ENCODE assay signal across 17 cellular contexts in the genomic region with DNA sequence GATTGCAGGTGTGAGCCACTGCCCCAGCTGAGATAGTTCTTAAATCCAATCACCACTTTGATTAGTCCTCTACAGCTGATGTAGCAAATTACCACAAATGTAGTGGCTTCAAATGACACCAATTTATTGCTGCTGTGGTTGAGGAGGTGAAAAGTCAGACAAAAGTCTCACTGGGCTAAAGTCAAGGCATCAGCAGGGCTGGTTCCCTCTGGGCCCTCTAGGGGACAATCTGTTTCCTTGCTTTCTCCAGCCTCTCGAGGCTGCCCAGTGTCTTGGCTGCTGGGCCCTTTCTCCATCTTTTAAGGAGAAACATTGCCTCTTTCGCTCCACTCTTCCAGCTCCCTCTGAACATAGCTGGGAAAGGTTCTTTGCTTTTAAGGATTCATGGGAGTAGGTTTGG. TPM values are rescaled to one million over a fixed set of nuclear protein-coding genes. Genes with fewer than 3 reads are reported as not detected.
DNase-seq lines count a peak whose midpoint lies in the region; ATAC-seq and TF ChIP-seq lines count a peak whose summit lies in the region.
"Had no signal": no experiment of that assay in that cellular context is flagged by ENCODE, and none has a peak within 500 bp of the region (broad histone marks: within the 10 kb centered on the region; RNA-seq: fewer than 3 reads in every experiment).

No MANE protein-coding gene starts in this region.

- TF ChIP-seq CTCF in HCT116 (IDR thresholded peaks at IDR 0.05 in 2 of 3, conservative IDR thresholded peaks at IDR 0.05 in 1 of 3; ENCODE audit: borderline replicate concordance in 1 of 3, insufficient read depth in 1 of 3, low read depth in 2 of 3, low read length in 2 of 3) (peak in 2 of 3 experiments; percentile 26 to 36; a peak in 2 of 6 replicates), chondrocyte (IDR thresholded peaks at IDR 0.05) (no peak)

- ATAC-seq in HCT116, result no peak
- ATAC-seq: Panc1 had no signal

- H3K27me3 ChIP-seq in HCT116 (ENCODE audit: insufficient read depth, low read length), result no peaks in the 10 kb centered on the region

- H3K79me2 ChIP-seq in HCT116 (ENCODE audit: insufficient read depth, low read length), result no peaks in the 10 kb centered on the region

- peak; percentile 28; the same call in 1 of the 2 replicates for TF ChIP-seq RAD21 in HCT116 (IDR thresholded peaks at IDR 0.05; ENCODE audit: low read depth)

- no peak overlapping the region for H3K4me3 Mint-ChIP-seq in chondrocyte (ENCODE audit: unreplicated experiment)
- H3K4me3 Mint-ChIP-seq: activated CD4-positive, alpha-beta memory T cell treated with anti-CD3 and anti-CD28 coated beads for 36 hours had no signal

- H3K27me3 Mint-ChIP-seq in chondrocyte (ENCODE audit: low read depth), result peaks cover 52% of the 10 kb centered on the region

- H3K9me3 Mint-ChIP-seq in chondrocyte (ENCODE audit: low read depth), result no peaks in the 10 kb centered on the region
- H3K9me3 Mint-ChIP-seq: activated CD4-positive, alpha-beta memory T cell treated with anti-CD3 and anti-CD28 coated beads for 36 hours had no signal

- H3K9me3 ChIP-seq in HCT116 (ENCODE audit: control insufficient read depth in 1 of 2, insufficient read depth in 1 of 2, low read depth in 1 of 2, low read length in 2 of 2), result no peaks in the 10 kb centered on the region

- no peak overlapping the region for H3K4me3 ChIP-seq in HCT116 (replicated peaks in 1 of 2; ENCODE audit: low read depth in 1 of 2, low read length in 2 of 2)

- H4K20me1 ChIP-seq in HCT116 (ENCODE audit: insufficient read depth), result no peaks in the 10 kb centered on the region

- POLR2A ChIA-PET in HCT116 (lab: Charles Lee), result no interaction called here

- H3K27ac Mint-ChIP-seq in chondrocyte (ENCODE audit: unreplicated experiment), result no peak overlapping the region
- H3K27ac Mint-ChIP-seq: activated CD4-positive, alpha-beta memory T cell treated with anti-CD3 and anti-CD28 coated beads for 36 hours had no signal

- H3K4me1 ChIP-seq in HCT116 (ENCODE audit: control insufficient read depth in 1 of 2, insufficient read depth in 2 of 2, low read length in 2 of 2), result peaks cover 15 to 45% of the 10 kb centered on the region in 2 experiments

- TF ChIP-seq POLR2A in HCT116 (IDR thresholded peaks at IDR 0.05; ENCODE audit: borderline replicate concordance, extremely low read depth, insufficient read depth, insufficient read length), result no peak

- no peaks in the 10 kb centered on the region for H3K36me3 ChIP-seq in HCT116 (ENCODE audit: control insufficient read depth in 1 of 2, insufficient read depth in 2 of 2, low read length in 2 of 2)

- H3K36me3 Mint-ChIP-seq in chondrocyte (ENCODE audit: low read depth), result no peaks in the 10 kb centered on the region
- H3K36me3 Mint-ChIP-seq: activated CD4-positive, alpha-beta memory T cell treated with anti-CD3 and anti-CD28 coated beads for 36 hours had no signal

- BruUV-seq in HCT116 (replicated peaks; lab: Mats Ljungman, UMichigan), result no TSS peak

- CTCF ChIA-PET in HCT116 (lab: Charles Lee), result no interaction called here

- no peak overlapping the region for H3K27ac ChIP-seq in HCT116 (ENCODE audit: low read depth, low read length)

- H2AFZ ChIP-seq in HCT116 (ENCODE audit: low read depth, low read length, poor library complexity, severe bottlenecking), result no peak overlapping the region

- H3K4me1 Mint-ChIP-seq in chondrocyte (ENCODE audit: low read depth), result peaks cover 27% of the 10 kb centered on the region

- no peak overlapping the region for H3K9ac ChIP-seq in HCT116 (ENCODE audit: low read length)

- H3K4me2 ChIP-seq in HCT116 (ENCODE audit: low read length), result no peak overlapping the region

- no peaks in the 10 kb centered on the region for H3K9me2 ChIP-seq in HCT116 (ENCODE audit: insufficient read depth)

- peak; percentile 32 for DNase-seq in EH (ENCODE audit: low read depth)
- no peak for DNase-seq in HCT116 (ENCODE audit: low read depth, low spot score)
- DNase-seq in chondrocyte (ENCODE audit: low spot score), result peak; percentile 4
- peak; percentile 4 for DNase-seq in mucosa of gallbladder (ENCODE audit: low spot score)
- no peak for DNase-seq in cortex of kidney (lab: John Stamatoyannopoulos, UW)
- no peak for DNase-seq in medulla oblongata (ENCODE audit: extremely low spot score)
- no peak for DNase-seq in NCI-H69 (lab: John Stamatoyannopoulos, UW)
- no peak for DNase-seq in NCI-H1092 (lab: John Stamatoyannopoulos, UW)
- DNase-seq: activated CD4-positive, alpha-beta memory T cell treated with anti-CD3 and anti-CD28 coated beads for 36 hours; C1 segment of cervical spinal cord; erythroblast; KBM-7; NCI-H1105; NCI-H774; nucleus accumbens; stimulated activated CD4-positive, alpha-beta T cell treated with anti-CD3 and anti-CD28 coated beads, Interleukin-4, amount 100 ng/mL, for 4 hours had no signal

- RAD21 ChIA-PET in HCT116 (lab: Charles Lee; ENCODE audit: low non-redundant PET in 1 of 2, low total read pairs in 2 of 2, uncharacterized antibody in 2 of 2, unreplicated experiment in 2 of 2), result no interaction called here

- intact Hi-C loops in HCT116 (cut with micrococcal nuclease), result no loop called here

TF ChIP-seq in HCT116, 20 proteins besides CTCF, POLR2A, EP300 and RAD21:
- TF ChIP-seq ZBTB33 (IDR thresholded peaks at IDR 0.05; ENCODE audit: extremely low read depth, insufficient replicate concordance, low read length), result no peak
- no peak for TF ChIP-seq ATF3 (IDR thresholded peaks at IDR 0.05)

RNA-seq across cellular contexts. Expression of gene SHANK2, which starts 50.5 kb away (rescaled TPM):
- total RNA-seq in HCT116 (2021; ENCODE audit: unreplicated experiment) (16.9 TPM), chondrocyte (0.53 to 1.6 TPM (median 0.97 TPM) in 3 replicates), mucosa of gallbladder (18.0 TPM)
- 7.1 and 7.3 TPM in 2 replicates for polyA plus RNA-seq in HCT116 (2012)
- total RNA-seq: activated CD4-positive, alpha-beta memory T cell treated with anti-CD3 and anti-CD28 coated beads for 36 hours had no signal

Comparison
In these comparisons a context has a peak if more than half of its experiments do, and no peak if none do; other contexts are left out.
1. DNase-seq: peak in EH (single experiment), chondrocyte (single experiment) and mucosa of gallbladder (single experiment); none in HCT116 (single experiment), cortex of kidney (single experiment), medulla oblongata (single experiment), NCI-H69 (single experiment) and NCI-H1092 (single experiment).